In the genomic region with DNA sequence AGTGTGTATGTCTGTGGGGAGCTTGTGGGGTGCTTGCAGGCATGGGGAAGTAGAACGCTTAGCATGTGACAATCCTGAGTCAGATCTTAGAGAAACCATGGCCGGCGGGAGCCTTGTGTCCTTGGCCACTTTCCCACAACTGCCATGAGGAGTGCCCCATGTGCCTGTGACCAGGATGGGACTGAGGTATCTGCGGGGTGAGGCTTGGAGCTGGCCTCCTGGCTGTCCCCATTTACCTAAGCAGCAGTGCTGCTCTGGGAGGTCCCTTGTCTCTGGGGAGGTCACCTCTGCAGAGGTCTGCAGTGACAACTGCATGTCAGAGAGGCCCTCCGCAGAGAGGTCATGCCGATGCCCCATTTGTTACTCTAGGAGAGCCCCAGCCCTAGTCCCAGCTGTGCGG, we compare ENCODE assay signal across 16 cellular contexts. TPM values are rescaled to one million over a fixed set of nuclear protein-coding genes. Genes with fewer than 3 reads are reported as not detected.
DNase-seq lines count a peak whose midpoint lies in the region; ATAC-seq and TF ChIP-seq lines count a peak whose summit lies in the region.
"Had no signal": no experiment of that assay in that cellular context is flagged by ENCODE, and none has a peak within 500 bp of the region (broad histone marks: within the 10 kb centered on the region; RNA-seq: fewer than 3 reads in every experiment).

No MANE protein-coding gene starts in this region.

- no peaks in the 10 kb centered on the region for H4K20me1 ChIP-seq in GM23338 (replicated peaks; ENCODE audit: insufficient read depth)

- no peak overlapping the region for H3K9ac ChIP-seq in mesendoderm (ENCODE audit: low read length)

- WGBS in mesendoderm (ENCODE audit: extremely low coverage, insufficient coverage, low lambda C conversion rate) = no CpG with 5 or more reads among the region's 7 CpGs

- H3K9me2 ChIP-seq in GM23338 (ENCODE audit: insufficient read depth) = 0 out of 2 replicates have a peak, but pooled peaks cover 2% of the 10 kb centered on the region

- H3K18ac ChIP-seq in mesendoderm (ENCODE audit: low read length) = no peak overlapping the region

- peak overlapping the region; percentile 5; the same call in 1 of the 2 replicates for H2AFZ ChIP-seq in GM23338

- peak overlapping the region; percentile 59 for H3K23ac ChIP-seq in mesendoderm (ENCODE audit: low read length)

- peak overlapping the region; percentile 69 for H3K56ac ChIP-seq in mesendoderm (ENCODE audit: low read length)

- H3F3A ChIP-seq in GM23338 (replicated peaks; ENCODE audit: low read depth) = no peaks in the 10 kb centered on the region

- H3K27ac Mint-ChIP-seq in GM23338 (no peak overlapping the region; the same call in 1 of the 2 replicates), WTC11 (peak overlapping the region; percentile 67; the same call in 1 of the 2 replicates)
- H3K27ac Mint-ChIP-seq: CD8-positive, alpha-beta T cell had no signal

- H3K79me2 ChIP-seq in GM23338 (replicated peaks; ENCODE audit: insufficient read depth) (no peaks in the 10 kb centered on the region), mesendoderm (ENCODE audit: control insufficient read depth, insufficient read depth, low read length) (no peaks in the 10 kb centered on the region)

- H2AK5ac ChIP-seq in mesendoderm (ENCODE audit: low read length) = peak overlapping the region; percentile 96

- H3K27ac ChIP-seq in GM23338 (ENCODE audit: low read depth) (no peak overlapping the region), mesendoderm (ENCODE audit: low read depth, low read length) (no peak overlapping the region)
- H3K27ac ChIP-seq: C4-2B had no signal

- peaks cover 6% of the 10 kb centered on the region for H3K27me3 Mint-ChIP-seq in GM23338 (ENCODE audit: insufficient read depth, low read depth, poor library complexity)
- no peaks in the 10 kb centered on the region; the same call in 1 of the 2 replicates for H3K27me3 Mint-ChIP-seq in WTC11 (ENCODE audit: low read depth)

- H3K4me2 ChIP-seq in GM23338 = no peak overlapping the region; the same call in 1 of the 2 replicates
- H3K4me2 ChIP-seq in mesendoderm (ENCODE audit: low read length) = no peak overlapping the region

- DNase-seq in CD1c-positive myeloid dendritic cell (ENCODE audit: extremely low spot score) = peak; percentile 41
- DNase-seq in GM23338 (ENCODE audit: low spot score) = no peak
- DNase-seq in WTC11 (ENCODE audit: low spot score) = no peak
- DNase-seq in mesendoderm = no peak
- no peak for DNase-seq in NCI-H2029 (lab: John Stamatoyannopoulos, UW)
- DNase-seq in AG08396 (ENCODE audit: low spot score) = no peak
- no peak for DNase-seq in activated CD8-positive, alpha-beta memory T cell treated with anti-CD3 and anti-CD28 coated beads for 24 hours
- DNase-seq: BE2C; CD8-positive, alpha-beta T cell; COR-L47; DND-41; GDM1; H7 had no signal

- POLR2A ChIA-PET in WTC11 (lab: Charles Lee) = no interaction called here

- H3K4ac ChIP-seq in mesendoderm (ENCODE audit: low read depth, low read length) = no peak overlapping the region

- no peaks in the 10 kb centered on the region for H3K9me3 Mint-ChIP-seq in GM23338
- H3K9me3 Mint-ChIP-seq in WTC11 = no peaks in the 10 kb centered on the region

- no peak overlapping the region for H4K8ac ChIP-seq in mesendoderm (ENCODE audit: low read depth, low read length)

- ATAC-seq in GM23338 (no peak), WTC11 (no peak), GM18870 (IDR thresholded peaks at IDR 0.05; ENCODE audit: unreplicated experiment) (no peak)
- ATAC-seq: CD8-positive, alpha-beta T cell had no signal

- H3K27me3 ChIP-seq in GM23338 (ENCODE audit: insufficient read depth) (no peaks in the 10 kb centered on the region), mesendoderm (ENCODE audit: insufficient read depth, low read length, poor library complexity) (no peaks in the 10 kb centered on the region)

- no peak overlapping the region for H2BK15ac ChIP-seq in mesendoderm (replicated peaks; ENCODE audit: low read depth)

- CTCF ChIA-PET in WTC11 (lab: Charles Lee) = interaction anchor here (1.3 kb wide), 1 partner anchor 51 kb away, joined by 5 read pairs; no protein-coding TSS in a partner anchor

- no peaks in the 10 kb centered on the region for H3K79me1 ChIP-seq in mesendoderm (ENCODE audit: low read length)

- no peak overlapping the region for H3K4me3 Mint-ChIP-seq in GM23338
- no peak overlapping the region for H3K4me3 Mint-ChIP-seq in WTC11
- H3K4me3 Mint-ChIP-seq: CD8-positive, alpha-beta T cell; IgD-negative memory B cell had no signal

- H3K36me3 ChIP-seq in GM23338 (ENCODE audit: insufficient read depth) (no peaks in the 10 kb centered on the region), mesendoderm (ENCODE audit: control insufficient read depth, insufficient read depth, low read length) (no peaks in the 10 kb centered on the region)
- H3K36me3 ChIP-seq: BE2C had no signal

- peak overlapping the region; percentile 26 for H2BK5ac ChIP-seq in mesendoderm (ENCODE audit: low read length)

- H4K5ac ChIP-seq in mesendoderm (ENCODE audit: low read length) = no peak overlapping the region

- H3K4me1 Mint-ChIP-seq in GM23338 (peaks cover 66% of the 10 kb centered on the region), WTC11 (peaks cover 66% of the 10 kb centered on the region)

- H2BK120ac ChIP-seq in mesendoderm (ENCODE audit: low read depth, low read length) = no peak overlapping the region

- H3K36me3 Mint-ChIP-seq in GM23338 (ENCODE audit: low read depth) (no peaks in the 10 kb centered on the region), WTC11 (no peaks in the 10 kb centered on the region)
- H3K36me3 Mint-ChIP-seq: CD8-positive, alpha-beta T cell had no signal

- H3K4me1 ChIP-seq in GM23338 (ENCODE audit: insufficient read depth) (peaks cover 52% of the 10 kb centered on the region), mesendoderm (ENCODE audit: control insufficient read depth, low read depth, low read length) (peaks cover 5% of the 10 kb centered on the region)
- H3K4me1 ChIP-seq: BE2C had no signal

- no peak for TF ChIP-seq CTCF in GM23338 (conservative IDR thresholded peaks at IDR 0.05; ENCODE audit: low read depth in 2 of 2)
- TF ChIP-seq CTCF in WTC11 (IDR thresholded peaks at IDR 0.05) = no peak

- H3K4me3 ChIP-seq in GM23338 (no peak overlapping the region), mesendoderm (ENCODE audit: low read length) (no peak overlapping the region)

TF ChIP-seq in WTC11, 78 proteins besides CTCF, POLR2A, EP300 and RAD21 (continues in another document):
- TF ChIP-seq CREM (CRISPR knock-in tag; IDR thresholded peaks at IDR 0.05) (no peak), SOX15 (CRISPR knock-in tag; IDR thresholded peaks at IDR 0.05) (no peak), ETV6 (CRISPR knock-in tag; IDR thresholded peaks at IDR 0.05) (no peak), JUN (CRISPR knock-in tag; IDR thresholded peaks at IDR 0.05) (no peak), ZNF121 (CRISPR knock-in tag; IDR thresholded peaks at IDR 0.05) (no peak), ATF1 (CRISPR knock-in tag; IDR thresholded peaks at IDR 0.05) (no peak), GTF2I (CRISPR knock-in tag; conservative IDR thresholded peaks at IDR 0.05) (no peak), CBFB (CRISPR knock-in tag; IDR thresholded peaks at IDR 0.05; ENCODE audit: low read depth) (no peak), ATF3 (CRISPR knock-in tag; conservative IDR thresholded peaks at IDR 0.05) (no peak), ZNF138 (CRISPR knock-in tag; conservative IDR thresholded peaks at IDR 0.05) (no peak)
- TF ChIP-seq, protein P1, sequence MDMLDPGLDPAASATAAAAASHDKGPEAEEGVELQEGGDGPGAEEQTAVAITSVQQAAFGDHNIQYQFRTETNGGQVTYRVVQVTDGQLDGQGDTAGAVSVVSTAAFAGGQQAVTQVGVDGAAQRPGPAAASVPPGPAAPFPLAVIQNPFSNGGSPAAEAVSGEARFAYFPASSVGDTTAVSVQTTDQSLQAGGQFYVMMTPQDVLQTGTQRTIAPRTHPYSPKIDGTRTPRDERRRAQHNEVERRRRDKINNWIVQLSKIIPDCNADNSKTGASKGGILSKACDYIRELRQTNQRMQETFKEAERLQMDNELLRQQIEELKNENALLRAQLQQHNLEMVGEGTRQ (CRISPR knock-in tag; IDR thresholded peaks at IDR 0.05) = no peak
- TF ChIP-seq, protein P2, sequence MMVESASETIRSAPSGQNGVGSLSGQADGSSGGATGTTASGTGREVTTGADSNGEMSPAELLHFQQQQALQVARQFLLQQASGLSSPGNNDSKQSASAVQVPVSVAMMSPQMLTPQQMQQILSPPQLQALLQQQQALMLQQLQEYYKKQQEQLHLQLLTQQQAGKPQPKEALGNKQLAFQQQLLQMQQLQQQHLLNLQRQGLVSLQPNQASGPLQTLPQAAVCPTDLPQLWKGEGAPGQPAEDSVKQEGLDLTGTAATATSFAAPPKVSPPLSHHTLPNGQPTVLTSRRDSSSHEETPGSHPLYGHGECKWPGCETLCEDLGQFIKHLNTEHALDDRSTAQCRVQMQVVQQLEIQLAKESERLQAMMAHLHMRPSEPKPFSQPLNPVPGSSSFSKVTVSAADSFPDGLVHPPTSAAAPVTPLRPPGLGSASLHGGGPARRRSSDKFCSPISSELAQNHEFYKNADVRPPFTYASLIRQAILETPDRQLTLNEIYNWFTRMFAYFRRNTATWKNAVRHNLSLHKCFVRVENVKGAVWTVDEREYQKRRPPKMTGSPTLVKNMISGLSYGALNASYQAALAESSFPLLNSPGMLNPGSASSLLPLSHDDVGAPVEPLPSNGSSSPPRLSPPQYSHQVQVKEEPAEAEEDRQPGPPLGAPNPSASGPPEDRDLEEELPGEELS (CRISPR knock-in tag; IDR thresholded peaks at IDR 0.05) = no peak

RNA-seq across cellular contexts. Expression of gene TRPM1, which starts 23.5 kb away (rescaled TPM):
- total RNA-seq in GM23338 (2014; rRNA removed; shearing (Covaris generic)) = not detected in 2 replicates
- 0.17 and 0.19 TPM in 2 replicates for polyA plus RNA-seq in GM23338 (2016; fragmentation: Nextera tagmentation; extraction: Ambion mirVana)
- total RNA-seq in WTC11 (2021) = 0.32 to 1.2 TPM (median 0.77 TPM) in 3 replicates
- polyA plus RNA-seq in mesendoderm (2013, experiment 1 of 2) = 0.21 TPM
- 0.27 TPM for polyA plus RNA-seq in mesendoderm (2013, experiment 2 of 2)
- total RNA-seq: CD8-positive, alpha-beta T cell had no signal
- polyA plus RNA-seq: IgD-negative memory B cell had no signal
